ENCODE assay signal across 8 cellular contexts in genomic region chr7:105014725-105015630, GRCh38. TPM values are rescaled to one million over a fixed set of nuclear protein-coding genes. Genes with fewer than 3 reads are reported as not detected.
A peak's percentile ranks its signal among the peaks of the same experiment; 100 is the strongest.
DNase-seq lines count a peak whose midpoint lies in the region; ATAC-seq and TF ChIP-seq lines count a peak whose summit lies in the region.

No MANE protein-coding gene starts in this region.

- DNase-seq in DND-41 (peak; percentile 67), T-cell (peak; percentile 10 to 58 (median 43)), astrocyte of the spinal cord (ENCODE audit: low read depth, low spot score) (peak; percentile 48)

- no peaks in the 10 kb centered on the region for H3K9me3 ChIP-seq in DND-41 (ENCODE audit: insufficient read depth, low read length, severe bottlenecking)
- no peaks in the 10 kb centered on the region for H3K9me3 ChIP-seq in iPS-18a (ENCODE audit: control insufficient read depth, low read depth, low read length)
- H3K9me3 ChIP-seq in skeletal muscle satellite cell (replicated peaks; ENCODE audit: low read length): no peaks in the 10 kb centered on the region

- H3K9me3 Mint-ChIP-seq in T-cell: no peaks in the 10 kb centered on the region

- peak overlapping the region; percentile 97 to 100 (median 100) for H3K4me3 Mint-ChIP-seq in T-cell

- CTCF ChIA-PET in T-cell (lab: Charles Lee): interaction anchor here (0.6 to 8.8 kb wide), 5 partner anchors 11 to 474 kb away, joined by 4 to 196 read pairs (median 6); no protein-coding TSS in a partner anchor

- ATAC-seq in DND-41 (ENCODE audit: insufficient read depth, low read depth) (no peak), T-cell (replicated peaks in 1 of 4) (no peak), GM18909 (IDR thresholded peaks at IDR 0.05; ENCODE audit: poor library complexity, unreplicated experiment) (no peak), HG02642 (IDR thresholded peaks at IDR 0.05; ENCODE audit: poor library complexity, unreplicated experiment) (no peak)

- H2AFZ ChIP-seq in DND-41 (ENCODE audit: low read depth, low read length): peak overlapping the region; percentile 85
- no peak overlapping the region for H2AFZ ChIP-seq in KMS-11 (ENCODE audit: low read depth)

- POLR2A ChIA-PET in T-cell (lab: Charles Lee): interaction anchor here (0.5 to 14.0 kb wide), 24 partner anchors 8 to 516 kb away, joined by 3 to 266 read pairs (median 4); partner anchors contain the start of gene RINT1 (in 1 of the 2)

- H3K27ac ChIP-seq in DND-41 (ENCODE audit: low read length) (peak overlapping the region; percentile 98), KMS-11 (peak overlapping the region; percentile 98), iPS-18a (ENCODE audit: low read length) (peak overlapping the region; percentile 92)

- H3K4me2 ChIP-seq in DND-41 (ENCODE audit: insufficient read depth, low read length) (peak overlapping the region; percentile 62), KMS-11 (peak overlapping the region; percentile 83), skeletal muscle satellite cell (ENCODE audit: low read length) (peak overlapping the region; percentile 92)

- H3K79me2 ChIP-seq in DND-41 (ENCODE audit: insufficient read depth, low read length): peaks cover 68% of the 10 kb centered on the region
- H3K79me2 ChIP-seq in KMS-11 (ENCODE audit: insufficient read depth, low read depth): peaks cover 85% of the 10 kb centered on the region

- H3K27ac Mint-ChIP-seq in T-cell: peak overlapping the region; percentile 100

- H3K27me3 ChIP-seq in DND-41 (ENCODE audit: insufficient read depth, low read length, poor library complexity) (no peaks in the 10 kb centered on the region), KMS-11 (ENCODE audit: insufficient read depth, low read depth) (no peaks in the 10 kb centered on the region), iPS-18a (ENCODE audit: control insufficient read depth, insufficient read depth, low read length) (no peaks in the 10 kb centered on the region), skeletal muscle satellite cell (ENCODE audit: control insufficient read depth, insufficient read depth, low read length) (no peaks in the 10 kb centered on the region)

- peak overlapping the region; percentile 90 for H3K9ac ChIP-seq in DND-41 (ENCODE audit: low read depth, low read length)
- peak overlapping the region; percentile 99 for H3K9ac ChIP-seq in KMS-11
- peak overlapping the region; percentile 100 for H3K9ac ChIP-seq in iPS-18a (ENCODE audit: low read length)
- peak overlapping the region; percentile 100 for H3K9ac ChIP-seq in skeletal muscle satellite cell (ENCODE audit: low read depth, low read length)

- H4K20me1 ChIP-seq in DND-41 (ENCODE audit: insufficient read depth, low read length) (peaks cover 27% of the 10 kb centered on the region; the same call in 1 of the 2 replicates), KMS-11 (ENCODE audit: insufficient read depth) (peaks cover 27% of the 10 kb centered on the region)

- peaks cover 51% of the 10 kb centered on the region for H3K4me1 ChIP-seq in DND-41 (ENCODE audit: insufficient read depth, low read length)
- peaks cover 46% of the 10 kb centered on the region for H3K4me1 ChIP-seq in KMS-11 (ENCODE audit: low read depth, poor library complexity, severe bottlenecking)
- peaks cover 42% of the 10 kb centered on the region for H3K4me1 ChIP-seq in iPS-18a (ENCODE audit: control insufficient read depth, low read depth, low read length)
- H3K4me1 ChIP-seq in skeletal muscle satellite cell (ENCODE audit: control insufficient read depth, insufficient read depth, low read length): peaks cover 24% of the 10 kb centered on the region

- peaks cover 21% of the 10 kb centered on the region for H3K36me3 Mint-ChIP-seq in T-cell

- no peak for TF ChIP-seq CTCF in DND-41 (IDR thresholded peaks at IDR 0.05; ENCODE audit: borderline replicate concordance, extremely low read depth, low read length, poor library complexity, severe bottlenecking)
- TF ChIP-seq CTCF in KMS-11 (conservative IDR thresholded peaks at IDR 0.05; ENCODE audit: low read depth, low read length): 0 out of 2 replicates have a peak, but pooled peaks have one; percentile 2
- TF ChIP-seq CTCF in astrocyte of the spinal cord (IDR thresholded peaks at IDR 0.05; ENCODE audit: low read depth, low read length): no peak

- H3K36me3 ChIP-seq in DND-41 (ENCODE audit: insufficient read depth, low read length) (peaks cover 28% of the 10 kb centered on the region), KMS-11 (ENCODE audit: insufficient read depth) (no peaks in the 10 kb centered on the region), iPS-18a (ENCODE audit: control insufficient read depth, low read depth, low read length) (no peaks in the 10 kb centered on the region), skeletal muscle satellite cell (ENCODE audit: insufficient read depth, low read length) (peaks cover 11% of the 10 kb centered on the region)

- H3K4me3 ChIP-seq in DND-41 (ENCODE audit: low read depth in 1 of 2, low read length in 2 of 2) (peak overlapping the region; percentile 83 to 91), KMS-11 (IDR thresholded peaks at IDR 0.05; ENCODE audit: insufficient read depth, low read depth, low read length) (peak overlapping the region; percentile 44), astrocyte of the spinal cord (ENCODE audit: low read depth, low read length) (peak overlapping the region; percentile 83), iPS-18a (ENCODE audit: low read length) (peak overlapping the region; percentile 100), skeletal muscle satellite cell (ENCODE audit: low read length) (peak overlapping the region; percentile 98)

- in situ Hi-C loops in astrocyte of the spinal cord (cut with HindIII; ENCODE audit: low sequenced_read_pairs): no loop called here

- H3K27me3 Mint-ChIP-seq in T-cell: no peaks in the 10 kb centered on the region

- peaks cover 35 to 46% (median 42%) of the 10 kb centered on the region in 3 donors for H3K4me1 Mint-ChIP-seq in T-cell

RNA-seq across cellular contexts. Expression of gene KMT2E, which starts 1.0 kb away (rescaled TPM):
- 100 to 1,000 TPM; 164 to 260 (median 169) TPM for total RNA-seq in T-cell
- total RNA-seq in skeletal muscle satellite cell (2012; rRNA removed): 55.9 and 67.9 TPM in 2 replicates

Comparison
In these comparisons a context has a peak if more than half of its experiments do, and no peak if none do; other contexts are left out.
1. H3K4me3 ChIP-seq: peak in every context shown above with its lines; median percentile 100 in iPS-18a; 98 in skeletal muscle satellite cell; 87 in DND-41; 83 in astrocyte of the spinal cord; 44 in KMS-11.